Comparison of ENCODE assay signal across 9 cellular contexts in the genomic region with DNA sequence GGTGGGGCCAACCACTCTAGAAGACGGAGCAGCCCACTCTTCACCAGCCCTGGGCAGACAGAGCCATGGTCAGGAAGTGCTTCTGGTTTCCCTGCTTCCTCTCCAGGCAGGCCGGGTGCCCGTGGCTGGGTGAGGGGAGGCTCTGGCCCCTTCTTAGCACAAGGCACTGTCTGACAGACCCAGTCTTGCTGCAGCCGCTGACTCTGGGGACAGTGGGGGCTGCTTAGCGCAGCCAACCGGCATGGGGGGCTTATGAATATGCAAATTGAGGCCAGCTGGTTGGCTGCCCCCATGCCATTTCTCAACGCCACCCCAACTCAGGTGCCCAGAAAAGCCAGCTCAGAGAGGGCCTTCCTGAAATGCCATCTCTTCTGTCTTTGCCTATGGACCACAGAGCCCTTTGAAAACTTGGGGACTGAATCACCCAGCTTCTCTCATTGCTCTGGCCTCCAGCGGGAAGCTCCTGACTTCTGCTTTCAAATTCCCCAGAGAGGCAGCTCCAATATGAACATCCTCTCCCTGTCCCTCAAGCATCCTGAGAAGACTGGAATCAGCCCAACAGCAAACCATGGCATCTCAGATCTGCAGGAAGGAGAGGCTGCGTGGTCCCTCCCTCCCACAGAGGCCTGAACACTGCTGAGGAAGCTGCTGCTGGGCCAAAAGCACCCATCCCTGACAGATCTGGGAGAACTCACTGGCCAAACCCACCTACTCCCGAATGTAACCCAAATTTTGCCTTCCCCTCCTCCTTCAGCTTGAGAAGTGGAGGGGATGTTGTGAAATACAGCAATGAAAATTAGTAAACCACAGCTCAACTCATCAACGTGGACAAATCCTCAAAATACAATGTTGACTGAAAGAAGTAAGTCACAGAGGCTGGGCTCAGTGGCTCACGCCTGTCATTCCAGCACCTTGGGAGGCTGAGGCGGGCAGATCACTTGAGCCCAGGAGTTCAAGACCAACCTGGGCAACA. TPM values are rescaled to one million over a fixed set of nuclear protein-coding genes. Genes with fewer than 3 reads are reported as not detected.
A peak's percentile ranks its signal among the peaks of the same experiment; 100 is the strongest.
DNase-seq lines count a peak whose midpoint lies in the region; ATAC-seq, FAIRE-seq and TF ChIP-seq lines count a peak whose summit lies in the region.
"Had no signal": no experiment of that assay in that cellular context is flagged by ENCODE, and none has a peak within 500 bp of the region (broad histone marks: within the 10 kb centered on the region; RNA-seq: fewer than 3 reads in every experiment).

TSS of gene PROX2 (minus strand) at position 205 of the 973 bp plus-strand sequence. CDS start 12,311 bp downstream, outside the sequence.

- no peak for TF ChIP-seq POLR2A in adrenal gland (IDR thresholded peaks at IDR 0.05)

- intact Hi-C loops in adrenal gland (cut with DNase I) = no loop called here

- in situ Hi-C loops in G401 (cut with HindIII; ENCODE audit: low sequenced_read_pairs) = no loop called here

- H3K27me3 Mint-ChIP-seq in T-cell = no peaks in the 10 kb centered on the region

- H3K9me3 ChIP-seq in osteoblast (ENCODE audit: low read depth, low read length) (no peaks in the 10 kb centered on the region), adrenal gland (replicated peaks in 1 of 3) (no peaks in the 10 kb centered on the region)

- H2AFZ ChIP-seq in osteoblast (ENCODE audit: low read length) = peak within 1 kb of the TSS; percentile 19

- H3K4me2 ChIP-seq in osteoblast (ENCODE audit: insufficient read depth, low read length) = no peak within 1 kb of the TSS

- FAIRE-seq in GM19239 (lab: Jason Lieb, UNC) = peak; percentile 4

- no peaks in the 10 kb centered on the region for H3K36me3 ChIP-seq in osteoblast (ENCODE audit: insufficient read depth, low read length)
- H3K36me3 ChIP-seq in adrenal gland (replicated peaks in 1 of 2) = no peaks in the 10 kb centered on the region

- no peak within 1 kb of the TSS for H3K27ac ChIP-seq in osteoblast (ENCODE audit: low read depth, low read length)
- no peak within 1 kb of the TSS for H3K27ac ChIP-seq in adrenal gland

- H3K27me3 ChIP-seq in osteoblast (ENCODE audit: insufficient read depth, low read length) (no peaks in the 10 kb centered on the region), adrenal gland (no peaks in the 10 kb centered on the region)

- peaks cover 35 to 38% (median 36%) of the 10 kb centered on the region in 3 donors for H3K4me1 Mint-ChIP-seq in T-cell

- H3K9me3 Mint-ChIP-seq in T-cell = no peaks in the 10 kb centered on the region
- no peaks in the 10 kb centered on the region for H3K9me3 Mint-ChIP-seq in activated naive CD4-positive, alpha-beta T cell treated with anti-CD3 and anti-CD28 coated beads, Interleukin-2, amount 50 U/mL, for 72 hours

- peak; percentile 66 to 87 (median 76) for ATAC-seq in T-cell (replicated peaks in 1 of 4)
- peak; percentile 63 to 77 for ATAC-seq in activated naive CD4-positive, alpha-beta T cell treated with anti-CD3 and anti-CD28 coated beads, Interleukin-2, amount 50 U/mL, for 72 hours

- peak within 1 kb of the TSS in 2 of 3 donors; percentile 26 to 33 for H3K4me3 Mint-ChIP-seq in T-cell

- H3K36me3 Mint-ChIP-seq in T-cell = no peaks in the 10 kb centered on the region
- no peaks in the 10 kb centered on the region for H3K36me3 Mint-ChIP-seq in activated naive CD4-positive, alpha-beta T cell treated with anti-CD3 and anti-CD28 coated beads, Interleukin-2, amount 50 U/mL, for 72 hours

- WGBS in adrenal gland, 4 donors = 48 to 69% (median 51%) methylated on average over 7 to 13 of the region's 13 CpGs

- H4K20me1 ChIP-seq in osteoblast (ENCODE audit: insufficient read depth, low read length) = no peaks in the 10 kb centered on the region

- DNase-seq in GM19239 (ENCODE audit: insufficient read length, low spot score) = no peak
- DNase-seq in T-cell = peak in 10 of 34 experiments; percentile 5 to 34 (median 16)
- DNase-seq in activated naive CD4-positive, alpha-beta T cell treated with anti-CD3 and anti-CD28 coated beads, Interleukin-2, amount 50 U/mL, for 72 hours (ENCODE audit: low spot score in 2 of 2) = no peak
- DNase-seq in osteoblast (ENCODE audit: insufficient read length, low spot score, missing footprints) = peak; percentile 66
- no peak for DNase-seq in dedifferentiated amniotic fluid mesenchymal stem cell (ENCODE audit: extremely low spot score)
- no peak for DNase-seq in adrenal gland
- DNase-seq in HT-29 (ENCODE audit: low spot score) = no peak
- DNase-seq in G401 (ENCODE audit: low spot score) = no peak
- DNase-seq: activated CD4-positive, CD25-positive, alpha-beta regulatory T cell treated with anti-CD3 and anti-CD28 coated beads, Interleukin-2, amount 50 U/mL, for 72 hours had no signal

- CTCF ChIA-PET in T-cell (lab: Charles Lee) = interaction anchor here (0.5 to 5.2 kb wide), 7 partner anchors 8 to 1270 kb away, joined by 3 to 41 read pairs (median 4); no protein-coding TSS in a partner anchor

- TF ChIP-seq CTCF in osteoblast (IDR thresholded peaks at IDR 0.05; ENCODE audit: extremely low read depth, low read depth, low read length) (no peak), adrenal gland (IDR thresholded peaks at IDR 0.05) (no peak)

- H3K79me2 ChIP-seq in osteoblast (ENCODE audit: insufficient read depth, low read length) = no peaks in the 10 kb centered on the region

- no peak within 1 kb of the TSS for H3K4me3 ChIP-seq in osteoblast (ENCODE audit: insufficient read depth, low read length)
- no peak within 1 kb of the TSS for H3K4me3 ChIP-seq in adrenal gland

- H3K27ac Mint-ChIP-seq in T-cell = peak within 1 kb of the TSS; percentile 78 to 87
- peak within 1 kb of the TSS; percentile 63 to 76 for H3K27ac Mint-ChIP-seq in activated naive CD4-positive, alpha-beta T cell treated with anti-CD3 and anti-CD28 coated beads, Interleukin-2, amount 50 U/mL, for 72 hours

- POLR2A ChIA-PET in T-cell (lab: Charles Lee) = interaction anchor here (0.6 kb wide), 4 partner anchors 16 to 635 kb away, joined by 3 to 6 read pairs (median 4); no protein-coding TSS in a partner anchor

- H3K4me1 ChIP-seq in osteoblast (ENCODE audit: insufficient read depth, low read length) (peaks cover 12% of the 10 kb centered on the region), adrenal gland (replicated peaks in 1 of 2) (peaks cover 5% of the 10 kb centered on the region in 2 donors)

RNA-seq across cellular contexts. Expression of gene PROX2, which starts in this region (rescaled TPM):
- under 1 TPM in 2 of 5 donors, not detected in 3; 0.10 to 0.12 TPM for total RNA-seq in T-cell
- under 1 TPM; 0.23 to 0.93 TPM for total RNA-seq in activated naive CD4-positive, alpha-beta T cell treated with anti-CD3 and anti-CD28 coated beads, Interleukin-2, amount 50 U/mL, for 72 hours
- not detected in 2 replicates for total RNA-seq in osteoblast
- total RNA-seq in adrenal gland = not detected
- under 1 TPM in 1 of 3 donors, not detected in 2; 0.08 TPM for polyA plus RNA-seq in adrenal gland
- not detected in 2 replicates for total RNA-seq in HT-29 (2014; rRNA removed; shearing (Covaris generic))
- not detected in 2 replicates for total RNA-seq in G401 (2014; rRNA removed; shearing (Covaris generic))

Comparison
In these comparisons a context has a peak if more than half of its experiments do, and no peak if none do; other contexts are left out.
1. Peak in ATAC-seq in T-cell; RNA of the gene not detected or under 1 TPM.
2. Peak in ATAC-seq in activated naive CD4-positive, alpha-beta T cell treated with anti-CD3 and anti-CD28 coated beads, Interleukin-2, amount 50 U/mL, for 72 hours; RNA of the gene not detected or under 1 TPM.
3. Peak in DNase-seq in osteoblast; RNA of the gene not detected or under 1 TPM.